ENCODE assay signal across 1 cellular context in the genomic region with DNA sequence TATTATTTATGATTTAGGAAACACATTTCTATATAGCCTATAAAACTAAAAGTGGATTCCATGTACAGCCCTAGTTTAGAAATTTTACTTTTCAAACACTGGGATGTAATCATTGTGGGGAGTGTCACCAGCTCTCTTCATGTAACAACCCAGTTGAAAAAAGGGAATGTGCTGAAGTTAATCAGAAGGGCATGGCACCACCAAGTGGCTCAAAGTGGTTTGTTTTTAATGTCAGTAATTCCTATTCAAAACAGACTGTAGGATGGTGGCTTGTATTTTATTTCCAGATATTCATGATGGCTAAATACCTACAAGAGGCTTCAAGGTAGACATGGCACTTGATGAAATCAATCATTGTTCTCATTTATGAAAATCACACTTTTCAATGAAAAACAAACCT.
TF ChIP-seq lines count a peak whose summit lies in the region.

No MANE protein-coding gene starts in this region.

TF ChIP-seq in GM23338, 12 proteins besides CTCF, POLR2A, EP300 and RAD21 (continued from another document):
- TF ChIP-seq ETS1 (IDR thresholded peaks at IDR 0.05) (no peak), JUNB (IDR thresholded peaks at IDR 0.05; ENCODE audit: unreplicated experiment) (no peak), CREB1 (CRISPR knock-in tag; IDR thresholded peaks at IDR 0.05; ENCODE audit: low read depth) (no peak), NANOG (IDR thresholded peaks at IDR 0.05; ENCODE audit: borderline replicate concordance) (no peak), EZH2 (IDR thresholded peaks at IDR 0.05; ENCODE audit: low read depth, unreplicated experiment) (no peak), STAT1 (IDR thresholded peaks at IDR 0.05; ENCODE audit: unreplicated experiment) (no peak), EZH2phosphoT487 (IDR thresholded peaks at IDR 0.05; ENCODE audit: unreplicated experiment) (no peak)
